ENCODE assay signal across 32 cellular contexts in genomic region chr17:63317166-63317845, GRCh38.
"Had no signal": no experiment of that assay in that cellular context is flagged by ENCODE, and none has a peak within 500 bp of the region (broad histone marks: within the 10 kb centered on the region; RNA-seq: fewer than 3 reads in every experiment).

No MANE protein-coding gene starts in this region.

- ATAC-seq: activated T-cell treated with anti-CD3 and anti-CD28 coated beads, Interleukin-2, amount 50 U/mL, for 72 hours; activated T-helper 17 cell treated with anti-CD3 and anti-CD28 coated beads, Interleukin-2, amount 50 U/mL, for 72 hours; Panc1 had no signal

- H3K36me3 ChIP-seq: SJSA1 had no signal

- H3K9me3 Mint-ChIP-seq: activated CD4-positive, alpha-beta memory T cell treated with anti-CD3 and anti-CD28 coated beads for 36 hours; activated T-cell treated with anti-CD3 and anti-CD28 coated beads, Interleukin-2, amount 50 U/mL, for 72 hours; activated T-helper 17 cell treated with anti-CD3 and anti-CD28 coated beads, Interleukin-2, amount 50 U/mL, for 72 hours had no signal

- H3K27me3 Mint-ChIP-seq: activated B cell treated with CpG ODN at 0.5 μM for 24 hours; activated CD4-positive, alpha-beta memory T cell treated with anti-CD3 and anti-CD28 coated beads for 36 hours; activated naive CD8-positive, alpha-beta T cell treated with anti-CD3 and anti-CD28 coated beads for 36 hours; activated T-helper 17 cell treated with anti-CD3 and anti-CD28 coated beads, Interleukin-2, amount 50 U/mL, for 72 hours had no signal

- H3K27me3 ChIP-seq: cardiac muscle cell, SJSA1 had no signal

- H3K4me1 Mint-ChIP-seq: activated B cell treated with CpG ODN at 0.5 μM for 24 hours; activated naive CD8-positive, alpha-beta T cell treated with anti-CD3 and anti-CD28 coated beads for 36 hours had no signal

- H3K4me3 Mint-ChIP-seq: activated B cell treated with CpG ODN at 0.5 μM for 24 hours; activated CD4-positive, alpha-beta memory T cell treated with anti-CD3 and anti-CD28 coated beads for 36 hours; activated naive CD8-positive, alpha-beta T cell treated with anti-CD3 and anti-CD28 coated beads for 36 hours; activated T-cell treated with anti-CD3 and anti-CD28 coated beads, Interleukin-2, amount 50 U/mL, for 72 hours; activated T-helper 17 cell treated with anti-CD3 and anti-CD28 coated beads, Interleukin-2, amount 50 U/mL, for 72 hours had no signal

- H3K4me1 ChIP-seq: SJSA1 had no signal

- H3K4me3 ChIP-seq: cardiac muscle cell, SJSA1 had no signal

- DNase-seq: activated B cell treated with CpG ODN at 0.5 μM for 24 hours; activated CD4-positive, alpha-beta memory T cell treated with anti-CD3 and anti-CD28 coated beads for 36 hours; activated CD4-positive, alpha-beta T cell treated with anti-CD3 and anti-CD28 coated beads for 4 hours; activated CD4-positive, alpha-beta T cell treated with anti-CD3 and anti-CD28 coated beads, Interleukin-2, amount 50 U/mL, for 1 hour; activated CD4-positive, CD25-positive, alpha-beta regulatory T cell treated with anti-CD3 and anti-CD28 coated beads, Interleukin-2, amount 50 U/mL, for 72 hours; activated effector memory CD4-positive, alpha-beta T cell treated with anti-CD3 and anti-CD28 coated beads, Interleukin-2, amount 50 U/mL, for 16 hours; activated naive CD4-positive, alpha-beta T cell; activated naive CD4-positive, alpha-beta T cell treated with anti-CD3 and anti-CD28 coated beads, Interleukin-2, amount 50 U/mL, for 16 hours; activated naive CD8-positive, alpha-beta T cell treated with anti-CD3 and anti-CD28 coated beads for 36 hours; activated T-cell treated with anti-CD3 and anti-CD28 coated beads, Interleukin-2, amount 50 U/mL, for 1 hour; activated T-cell treated with anti-CD3 and anti-CD28 coated beads, Interleukin-2, amount 50 U/mL, for 72 hours; amniotic stem cell; aorta; KG1; NCI-H1105; NCI-H1417 treated with DMSO at 0.1 percent for 48 hours; NCI-H187 treated with DMSO at 0.1 percent for 48 hours; NCI-H2081 treated with DMSO at 0.1 percent for 48 hours; NCI-H226; NCI-H446 treated with DMSO at 0.1 percent for 48 hours; NCI-H69; NCI-H82; SHP77; SW 1271; T-helper 1 cell; T-helper 2 cell; T-helper 9 cell had no signal

- H3K9me3 ChIP-seq: SJSA1 had no signal

- H3K27ac Mint-ChIP-seq: activated B cell treated with CpG ODN at 0.5 μM for 24 hours; activated CD4-positive, alpha-beta memory T cell treated with anti-CD3 and anti-CD28 coated beads for 36 hours; activated naive CD8-positive, alpha-beta T cell treated with anti-CD3 and anti-CD28 coated beads for 36 hours; activated T-cell treated with anti-CD3 and anti-CD28 coated beads, Interleukin-2, amount 50 U/mL, for 72 hours; activated T-helper 17 cell treated with anti-CD3 and anti-CD28 coated beads, Interleukin-2, amount 50 U/mL, for 72 hours had no signal

- H3K27ac ChIP-seq: cardiac muscle cell, SJSA1, VCaP had no signal
